ENCODE assay signal across 26 cellular contexts in genomic region chr9:96305171-96305570, GRCh38. TPM values are rescaled to one million over a fixed set of nuclear protein-coding genes. Genes with fewer than 3 reads are reported as not detected.
"Had no signal": no experiment of that assay in that cellular context is flagged by ENCODE, and none has a peak within 500 bp of the region (broad histone marks: within the 10 kb centered on the region; RNA-seq: fewer than 3 reads in every experiment).

No MANE protein-coding gene starts in this region.

- H3K4me1 ChIP-seq: right atrium auricular region, sigmoid colon, stomach, transverse colon had no signal

- H3K27me3 ChIP-seq: dorsolateral prefrontal cortex, ovary, right atrium auricular region, sigmoid colon, stomach, transverse colon had no signal

- H3K27ac Mint-ChIP-seq: immature natural killer cell; naive thymus-derived CD8-positive, alpha-beta T cell had no signal

- H3K4me1 Mint-ChIP-seq: immature natural killer cell; naive thymus-derived CD8-positive, alpha-beta T cell had no signal

- H3K9me3 ChIP-seq: mucosa of descending colon, ovary, right atrium auricular region, sigmoid colon, stomach, thoracic aorta, transverse colon had no signal

- DNase-seq: cortex of kidney; dorsolateral prefrontal cortex; effector CD8-positive, alpha-beta T cell; foreskin melanocyte; head of caudate nucleus; hippocampal formation; immature natural killer cell; kidney; left colon; mucosa of descending colon; naive thymus-derived CD8-positive, alpha-beta T cell; nucleus accumbens; ovary; sigmoid colon; stimulated activated CD4-positive, alpha-beta T cell treated with anti-CD3 and anti-CD28 coated beads, Interleukin-12 subunit alpha, Interleukin-12 subunit beta, amount 100 ng/mL, for 4 hours; stimulated activated naive CD4-positive, alpha-beta T cell; stomach; substantia nigra; transverse colon had no signal

- H3K36me3 Mint-ChIP-seq: immature natural killer cell had no signal

- ATAC-seq: left colon; mucosa of descending colon; naive thymus-derived CD8-positive, alpha-beta T cell had no signal

- H3K4me3 ChIP-seq: dorsolateral prefrontal cortex, mucosa of descending colon, ovary, right atrium auricular region, sigmoid colon, skin epidermis, stomach, thoracic aorta, transverse colon had no signal

- H3K27ac ChIP-seq: dorsolateral prefrontal cortex, ovary, right atrium auricular region, sigmoid colon, skin epidermis, stomach, thoracic aorta, transverse colon had no signal

- H3K9me3 Mint-ChIP-seq: immature natural killer cell had no signal

- H3K4me3 Mint-ChIP-seq: immature natural killer cell; naive thymus-derived CD8-positive, alpha-beta T cell had no signal

- H3K36me3 ChIP-seq: ovary, right atrium auricular region, sigmoid colon, stomach, thoracic aorta, transverse colon had no signal

RNA-seq across cellular contexts. Expression of gene HSD17B3, which starts 3.2 kb away (rescaled TPM):
- total RNA-seq: chondrocyte, lung microvascular endothelial cell, right atrium auricular region, ureter had no signal
- polyA plus RNA-seq: immature natural killer cell; naive thymus-derived CD8-positive, alpha-beta T cell; neural cell had no signal
